ENCODE assay signal across 18 cellular contexts in the genomic region with DNA sequence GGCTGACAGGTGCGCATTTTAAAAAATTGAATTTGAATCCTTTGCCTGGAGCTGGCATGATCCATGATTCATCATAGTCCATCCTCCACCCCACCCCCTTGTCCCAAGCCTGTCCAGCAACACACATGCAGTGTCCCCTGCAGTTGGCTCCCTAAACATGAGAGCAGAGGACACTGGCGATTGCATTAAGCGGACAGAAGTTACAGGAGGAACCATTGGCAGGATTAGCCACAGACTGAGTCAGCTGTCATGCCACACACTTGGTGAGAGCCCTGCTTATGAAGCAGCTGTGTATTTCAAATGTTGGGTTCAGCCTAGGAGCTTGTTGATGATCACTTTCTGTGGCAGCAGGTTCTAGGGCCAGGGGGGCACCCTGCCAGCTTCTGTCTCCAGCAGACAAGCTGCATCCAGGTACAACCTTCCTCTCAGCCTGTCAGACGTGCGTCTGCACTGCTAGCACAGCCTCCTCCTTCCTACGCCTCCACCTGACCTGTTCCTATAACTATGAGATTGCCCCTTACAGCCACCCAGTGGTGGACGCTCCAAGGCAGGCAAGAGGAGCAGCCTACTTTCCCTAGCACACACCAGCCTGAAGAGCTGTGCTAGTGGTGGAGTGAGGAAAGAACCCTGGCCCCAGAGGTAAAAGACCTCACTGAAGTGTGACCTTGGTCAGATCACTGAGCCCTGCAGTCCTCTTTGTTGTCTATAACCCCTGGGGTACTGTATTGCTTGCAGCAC.
DNase-seq lines count a peak whose midpoint lies in the region; ATAC-seq, FAIRE-seq and TF ChIP-seq lines count a peak whose summit lies in the region.
"Had no signal": no experiment of that assay in that cellular context is flagged by ENCODE, and none has a peak within 500 bp of the region (broad histone marks: within the 10 kb centered on the region; RNA-seq: fewer than 3 reads in every experiment).

No MANE protein-coding gene starts in this region.

- H3K27me3 ChIP-seq in right atrium auricular region, result no peaks in the 10 kb centered on the region
- H3K27me3 ChIP-seq: breast epithelium, transverse colon had no signal

- H3K4me3 ChIP-seq in right atrium auricular region, result no peak overlapping the region
- H3K4me3 ChIP-seq: breast epithelium, transverse colon had no signal

- no peaks in the 10 kb centered on the region for H3K36me3 ChIP-seq in right atrium auricular region
- H3K36me3 ChIP-seq: breast epithelium, transverse colon had no signal

- no peak overlapping the region for H3K4me3 Mint-ChIP-seq in activated T-helper 2 cell treated with anti-CD3 and anti-CD28 coated beads, Interferon-gamma antibody, Interleukin-2, Interleukin-4, amounts not matched to agents 10 μg/mL and 5 μg/mL and 100 μg/mL, durations not matched to agents 14 hours and 24 hours and 36 hours (ENCODE audit: low read depth)
- H3K4me3 Mint-ChIP-seq: activated naive CD8-positive, alpha-beta T cell treated with anti-CD3 and anti-CD28 coated beads, Interleukin-2, amount 10 ng/mL, durations not matched to agents 7 days and 5 days; activated T-cell treated with anti-CD3 and anti-CD28 coated beads, Interleukin-2, amount 50 U/mL, for 24 hours; CD4-positive, alpha-beta memory T cell had no signal

- H3K4me1 Mint-ChIP-seq in activated T-helper 2 cell treated with anti-CD3 and anti-CD28 coated beads, Interferon-gamma antibody, Interleukin-2, Interleukin-4, amounts not matched to agents 10 μg/mL and 5 μg/mL and 100 μg/mL, durations not matched to agents 14 hours and 24 hours and 36 hours (ENCODE audit: low read depth), result peaks cover 3% of the 10 kb centered on the region

- no peaks in the 10 kb centered on the region for H3K9me3 Mint-ChIP-seq in activated T-helper 2 cell treated with anti-CD3 and anti-CD28 coated beads, Interferon-gamma antibody, Interleukin-2, Interleukin-4, amounts not matched to agents 10 μg/mL and 5 μg/mL and 100 μg/mL, durations not matched to agents 14 hours and 24 hours and 36 hours
- H3K9me3 Mint-ChIP-seq: activated naive CD8-positive, alpha-beta T cell treated with anti-CD3 and anti-CD28 coated beads, Interleukin-2, amount 10 ng/mL, durations not matched to agents 7 days and 5 days had no signal

- peak; percentile 56 for FAIRE-seq in urothelium cell line (lab: Jason Lieb, UNC)
- FAIRE-seq: A204.1 had no signal

- DNase-seq in NOMO-1 treated with DMSO at 0.1 percent for 48 hours (lab: John Stamatoyannopoulos, UW; ENCODE audit: unreplicated experiment) (peak; percentile 5), NOMO-1 treated with dmso at 0.1 percent for 144 hours (lab: John Stamatoyannopoulos, UW; ENCODE audit: unreplicated experiment) (no peak), SK-MEL-5 (ENCODE audit: low read depth, low spot score) (peak; percentile 8), right atrium auricular region (ENCODE audit: low spot score) (no peak), urothelium cell line (ENCODE audit: low spot score) (no peak)
- DNase-seq in activated T-helper 2 cell treated with anti-CD3 and anti-CD28 coated beads, Interferon-gamma antibody, Interleukin-2, Interleukin-4, amounts not matched to agents 10 μg/mL and 5 μg/mL and 100 μg/mL, durations not matched to agents 14 hours and 24 hours and 36 hours (ENCODE audit: low spot score), result no peak
- DNase-seq: activated naive CD8-positive, alpha-beta T cell treated with anti-CD3 and anti-CD28 coated beads, Interleukin-2, amount 10 ng/mL, durations not matched to agents 7 days and 5 days; activated T-cell treated with anti-CD3 and anti-CD28 coated beads, Interleukin-2, amount 50 U/mL, for 24 hours; CD4-positive, alpha-beta memory T cell; NCI-H1436 treated with DMSO at 0.1 percent for 48 hours; transverse colon had no signal

- H3K4me1 ChIP-seq in right atrium auricular region, result peaks cover 0 to 67% of the 10 kb centered on the region in 2 donors

- TF ChIP-seq CTCF in right atrium auricular region (IDR thresholded peaks at IDR 0.05), result no peak

- no peak for ATAC-seq in HG03520 (IDR thresholded peaks at IDR 0.05; ENCODE audit: unreplicated experiment)
- no peak for ATAC-seq in GM19397 (IDR thresholded peaks at IDR 0.05; ENCODE audit: unreplicated experiment)
- ATAC-seq: SK-N-SH treated with all-trans-retinoic acid at 6 μM for 48 hours had no signal

- H3K27ac ChIP-seq in right atrium auricular region, result peak overlapping the region; percentile 28 to 38
- H3K27ac ChIP-seq: breast epithelium, KMS-11, parathyroid adenoma, transverse colon had no signal

- no peaks in the 10 kb centered on the region for H3K36me3 Mint-ChIP-seq in activated T-helper 2 cell treated with anti-CD3 and anti-CD28 coated beads, Interferon-gamma antibody, Interleukin-2, Interleukin-4, amounts not matched to agents 10 μg/mL and 5 μg/mL and 100 μg/mL, durations not matched to agents 14 hours and 24 hours and 36 hours (ENCODE audit: low read depth)
- H3K36me3 Mint-ChIP-seq: activated naive CD8-positive, alpha-beta T cell treated with anti-CD3 and anti-CD28 coated beads, Interleukin-2, amount 10 ng/mL, durations not matched to agents 7 days and 5 days had no signal

- in situ Hi-C loops in SK-MEL-5 (cut with HindIII; ENCODE audit: low pct_unique_long_range_greater_than_20kb, low sequenced_read_pairs), result no loop called here

- intact Hi-C loops in activated T-helper 2 cell treated with anti-CD3 and anti-CD28 coated beads, Interferon-gamma antibody, Interleukin-2, Interleukin-4, amounts not matched to agents 10 μg/mL and 5 μg/mL and 100 μg/mL, durations not matched to agents 14 hours and 24 hours and 36 hours (cut with micrococcal nuclease), result no loop called here

- no peak overlapping the region for H3K27ac Mint-ChIP-seq in activated T-helper 2 cell treated with anti-CD3 and anti-CD28 coated beads, Interferon-gamma antibody, Interleukin-2, Interleukin-4, amounts not matched to agents 10 μg/mL and 5 μg/mL and 100 μg/mL, durations not matched to agents 14 hours and 24 hours and 36 hours
- H3K27ac Mint-ChIP-seq: activated naive CD8-positive, alpha-beta T cell treated with anti-CD3 and anti-CD28 coated beads, Interleukin-2, amount 10 ng/mL, durations not matched to agents 7 days and 5 days; activated T-cell treated with anti-CD3 and anti-CD28 coated beads, Interleukin-2, amount 50 U/mL, for 24 hours had no signal

- H3K27me3 Mint-ChIP-seq in activated T-helper 2 cell treated with anti-CD3 and anti-CD28 coated beads, Interferon-gamma antibody, Interleukin-2, Interleukin-4, amounts not matched to agents 10 μg/mL and 5 μg/mL and 100 μg/mL, durations not matched to agents 14 hours and 24 hours and 36 hours (ENCODE audit: low read depth), result no peaks in the 10 kb centered on the region
- H3K27me3 Mint-ChIP-seq: activated naive CD8-positive, alpha-beta T cell treated with anti-CD3 and anti-CD28 coated beads, Interleukin-2, amount 10 ng/mL, durations not matched to agents 7 days and 5 days; activated T-cell treated with anti-CD3 and anti-CD28 coated beads, Interleukin-2, amount 50 U/mL, for 24 hours; CD4-positive, alpha-beta memory T cell had no signal

- no peaks in the 10 kb centered on the region for H3K9me3 ChIP-seq in right atrium auricular region
- H3K9me3 ChIP-seq: breast epithelium, transverse colon had no signal

Comparison
In these comparisons a context has a peak if more than half of its experiments do, and no peak if none do; other contexts are left out.
1. DNase-seq: peak in NOMO-1 treated with DMSO at 0.1 percent for 48 hours (single experiment) and SK-MEL-5 (single experiment); none in NOMO-1 treated with dmso at 0.1 percent for 144 hours (single experiment), right atrium auricular region (single experiment), urothelium cell line (single experiment) and activated T-helper 2 cell treated with anti-CD3 and anti-CD28 coated beads, Interferon-gamma antibody, Interleukin-2, Interleukin-4, amounts not matched to agents 10 μg/mL and 5 μg/mL and 100 μg/mL, durations not matched to agents 14 hours and 24 hours and 36 hours (single experiment).